In genomic region chr1:19811206-19811851, GRCh38 we compare ENCODE assay signal across 8 cellular contexts. TPM values are rescaled to one million over a fixed set of nuclear protein-coding genes. Genes with fewer than 3 reads are reported as not detected.
DNase-seq lines count a peak whose midpoint lies in the region; ATAC-seq, FAIRE-seq and TF ChIP-seq lines count a peak whose summit lies in the region.

No MANE protein-coding gene starts in this region.

- H3K9ac ChIP-seq in kidney (ENCODE audit: low read length in 2 of 2): no peak overlapping the region

- H3K4me1 ChIP-seq in RWPE2 (ENCODE audit: insufficient read depth, poor library complexity, severe bottlenecking) (no peaks in the 10 kb centered on the region), kidney (ENCODE audit: control insufficient read depth in 1 of 2, insufficient read depth in 1 of 2, low read depth in 1 of 2, low read length in 2 of 2) (peaks cover 9 to 12% of the 10 kb centered on the region in 2 donors)

- no peak for FAIRE-seq in kidney (lab: Jason Lieb, UNC)

- peak overlapping the region in 1 of 2 donors; percentile 51 for H3K27ac Mint-ChIP-seq in activated naive CD4-positive, alpha-beta T cell treated with anti-CD3 and anti-CD28 coated beads, Interleukin-2, amount 50 U/mL, for 72 hours

- ATAC-seq in RWPE2 (ENCODE audit: low read depth): no peak
- peak; percentile 78 to 83 for ATAC-seq in activated naive CD4-positive, alpha-beta T cell treated with anti-CD3 and anti-CD28 coated beads, Interleukin-2, amount 50 U/mL, for 72 hours

- H3K27me3 ChIP-seq in RWPE2 (ENCODE audit: insufficient read depth, poor library complexity, severe bottlenecking): no peaks in the 10 kb centered on the region

- intact Hi-C loops in kidney (cut with DNase I): no loop called here

- no peaks in the 10 kb centered on the region for H3K36me3 ChIP-seq in RWPE2 (ENCODE audit: low read depth)
- peaks cover 0 to 5% of the 10 kb centered on the region in 2 donors for H3K36me3 ChIP-seq in kidney (ENCODE audit: control insufficient read depth in 1 of 2, insufficient read depth in 2 of 2, low read length in 2 of 2)

- peak; percentile 26 for TF ChIP-seq CTCF in RWPE2 (IDR thresholded peaks at IDR 0.05; ENCODE audit: poor library complexity, severe bottlenecking)
- peak; percentile 42 for TF ChIP-seq CTCF in kidney (IDR thresholded peaks at IDR 0.05; ENCODE audit: borderline replicate concordance, extremely low read depth, insufficient read depth)

- H3K36me3 Mint-ChIP-seq in activated naive CD4-positive, alpha-beta T cell treated with anti-CD3 and anti-CD28 coated beads, Interleukin-2, amount 50 U/mL, for 72 hours: no peaks in the 10 kb centered on the region

- no peaks in the 10 kb centered on the region for H3K9me3 Mint-ChIP-seq in activated naive CD4-positive, alpha-beta T cell treated with anti-CD3 and anti-CD28 coated beads, Interleukin-2, amount 50 U/mL, for 72 hours

- DNase-seq in DMS53 (lab: John Stamatoyannopoulos, UW) (peak; percentile 64), DMS53 treated with DMSO at 0.1 percent for 48 hours (lab: John Stamatoyannopoulos, UW; ENCODE audit: unreplicated experiment) (no peak), RWPE2 (ENCODE audit: low spot score) (no peak), kidney (no peak), LoVo (ENCODE audit: low spot score) (no peak), NCI-H2081 (lab: John Stamatoyannopoulos, UW) (no peak)
- DNase-seq in activated naive CD4-positive, alpha-beta T cell treated with anti-CD3 and anti-CD28 coated beads, Interleukin-2, amount 50 U/mL, for 72 hours (ENCODE audit: low spot score in 2 of 2): peak in 1 of 2 donors; percentile 66
- peak; percentile 21 to 23 for DNase-seq in stimulated activated CD8-positive, alpha-beta memory T cell treated with anti-CD3 and anti-CD28 coated beads, Interleukin-15, amount 100 ng/mL, for 48 hours (ENCODE audit: low read depth in 2 of 2)

- H3K4me3 ChIP-seq in RWPE2 (ENCODE audit: severe bottlenecking) (no peak overlapping the region), kidney (ENCODE audit: low read length in 2 of 2) (peak overlapping the region; percentile 30)

- H3K9me3 ChIP-seq in RWPE2 (ENCODE audit: severe bottlenecking) (no peaks in the 10 kb centered on the region), kidney (ENCODE audit: control insufficient read depth in 1 of 2, low read length in 2 of 2) (no peaks in the 10 kb centered on the region)

- H3K27ac ChIP-seq in RWPE2 (ENCODE audit: poor library complexity, severe bottlenecking) (no peak overlapping the region), kidney (ENCODE audit: low read depth in 2 of 2, low read length in 2 of 2) (no peak overlapping the region)

RNA-seq across cellular contexts. Expression of gene RNF186, which starts 3.8 kb away (rescaled TPM):
- not detected for total RNA-seq in activated naive CD4-positive, alpha-beta T cell treated with anti-CD3 and anti-CD28 coated beads, Interleukin-2, amount 50 U/mL, for 72 hours
- total RNA-seq in kidney: 2.7 TPM
- 111 TPM for polyA plus RNA-seq in kidney (ENCODE audit: insufficient read depth, low read depth, low replicate concordance)

RNA-seq across cellular contexts. Expression of gene TMCO4, which starts 11.6 kb away (rescaled TPM):
- 10 to 100 TPM in 1 of 2 donors, 1 to 10 TPM in 1; 6.9 to 18.7 TPM for total RNA-seq in activated naive CD4-positive, alpha-beta T cell treated with anti-CD3 and anti-CD28 coated beads, Interleukin-2, amount 50 U/mL, for 72 hours
- total RNA-seq in kidney: 36.5 TPM
- 35.0 TPM for polyA plus RNA-seq in kidney (ENCODE audit: insufficient read depth, low read depth, low replicate concordance)

Comparison
In these comparisons a context has a peak if more than half of its experiments do, and no peak if none do; other contexts are left out.
1. DNase-seq: peak in DMS53 (single experiment) and stimulated activated CD8-positive, alpha-beta memory T cell treated with anti-CD3 and anti-CD28 coated beads, Interleukin-15, amount 100 ng/mL, for 48 hours (2 of 2); none in DMS53 treated with DMSO at 0.1 percent for 48 hours (single experiment), RWPE2 (single experiment), kidney (single experiment), LoVo (single experiment) and NCI-H2081 (0 of 2).